Comparison of ENCODE assay signal across 8 cellular contexts in genomic region chr9:37187713-37188439, GRCh38.
DNase-seq lines count a peak whose midpoint lies in the region; ATAC-seq and TF ChIP-seq lines count a peak whose summit lies in the region.

No MANE protein-coding gene starts in this region.

- CTCF ChIA-PET in T-cell (lab: Charles Lee) = interaction anchor here in 1 of 2 donors (0.7 kb wide), 1 partner anchor 387 kb away, joined by 3 read pairs; no protein-coding TSS in a partner anchor

- no peaks in the 10 kb centered on the region for H3K9me3 ChIP-seq in sigmoid colon

- H3K27me3 ChIP-seq in ACC112 (ENCODE audit: insufficient read depth, low read length) (no peaks in the 10 kb centered on the region), sigmoid colon (no peaks in the 10 kb centered on the region)

- peaks cover 5% of the 10 kb centered on the region for H3K79me2 ChIP-seq in ACC112 (ENCODE audit: control insufficient read depth, insufficient read depth, low read length, unreplicated experiment)

- H3K4me3 ChIP-seq in ACC112 (ENCODE audit: low read depth, low read length) (no peak overlapping the region), sigmoid colon (no peak overlapping the region)

- H2AFZ ChIP-seq in ACC112 (ENCODE audit: low read length, unreplicated experiment) = no peak overlapping the region

- peaks cover 0 to 3% (median 0%) of the 10 kb centered on the region in 3 donors for H3K9me3 Mint-ChIP-seq in T-cell

- H3K4me1 ChIP-seq in ACC112 (ENCODE audit: control insufficient read depth, insufficient read depth, low read length, unreplicated experiment) = peaks cover 13% of the 10 kb centered on the region
- no peaks in the 10 kb centered on the region for H3K4me1 ChIP-seq in sigmoid colon

- TF ChIP-seq EP300 in sigmoid colon (IDR thresholded peaks at IDR 0.05) = no peak

- peak overlapping the region; percentile 13 to 52 for H3K27ac Mint-ChIP-seq in T-cell

- POLR2A ChIA-PET in T-cell (lab: Charles Lee) = no interaction called here

- peak overlapping the region in 2 of 3 donors; percentile 47 to 56 for H3K4me3 Mint-ChIP-seq in T-cell

- DNase-seq in T-cell = no peak
- no peak for DNase-seq in sigmoid colon
- DNase-seq in Right ventricle myocardium superior = no peak
- no peak for DNase-seq in foreskin melanocyte
- DNase-seq in 8988T = no peak

- H3K27me3 Mint-ChIP-seq in T-cell = no peaks in the 10 kb centered on the region

- ATAC-seq in GM18870 (IDR thresholded peaks at IDR 0.05; ENCODE audit: unreplicated experiment) = peak; percentile 67
- peak; percentile 62 for ATAC-seq in HG02973 (IDR thresholded peaks at IDR 0.05; ENCODE audit: unreplicated experiment)
- ATAC-seq in T-cell (replicated peaks in 1 of 4) = no peak
- ATAC-seq in Right ventricle myocardium superior (ENCODE audit: poor library complexity) = no peak

- TF ChIP-seq CTCF in sigmoid colon (IDR thresholded peaks at IDR 0.05) = no peak

- intact Hi-C loops in sigmoid colon (cut with DNase I) (no loop called here), Right ventricle myocardium superior (cut with DNase I) (no loop called here)

- 61 to 93% methylated on average over 5 of the region's 5 CpGs for WGBS in sigmoid colon, 2 donors

- H3K36me3 ChIP-seq in ACC112 (ENCODE audit: insufficient read depth, low read length) (peaks cover 8% of the 10 kb centered on the region; the same call in 1 of the 2 replicates), sigmoid colon (peaks cover 0 to 3% (median 0%) of the 10 kb centered on the region in 4 donors)

- H3K27ac ChIP-seq in ACC112 (ENCODE audit: low read depth, low read length) = peak overlapping the region; percentile 47; the same call in 1 of the 2 replicates
- H3K27ac ChIP-seq in sigmoid colon = no peak overlapping the region

- no peak for TF ChIP-seq POLR2A in sigmoid colon (IDR thresholded peaks at IDR 0.05)

- H3K36me3 Mint-ChIP-seq in T-cell = peaks cover 54% of the 10 kb centered on the region

- peaks cover 33 to 46% (median 40%) of the 10 kb centered on the region in 3 donors for H3K4me1 Mint-ChIP-seq in T-cell

Comparison
In these comparisons a context has a peak if more than half of its experiments do, and no peak if none do; other contexts are left out.
1. ATAC-seq: peak in GM18870 (single experiment) and HG02973 (single experiment); none in T-cell (0 of 4) and Right ventricle myocardium superior (single experiment).